22 cellular contexts compared by ENCODE assay signal in genomic region chr18:9177466-9177865, GRCh38.
"Had no signal": no experiment of that assay in that cellular context is flagged by ENCODE, and none has a peak within 500 bp of the region (broad histone marks: within the 10 kb centered on the region; RNA-seq: fewer than 3 reads in every experiment).

No MANE protein-coding gene starts in this region.

- H3K27me3 Mint-ChIP-seq: naive B cell, type B pancreatic cell had no signal

- H3K27ac ChIP-seq: adrenal gland, breast epithelium, epithelial cell of prostate, skin epidermis, stomach had no signal

- H3K27me3 ChIP-seq: adrenal gland, breast epithelium, stomach had no signal

- ATAC-seq: mucosa of descending colon had no signal

- H3K9me3 Mint-ChIP-seq: activated T-helper 2 cell treated with anti-CD3 and anti-CD28 coated beads, Interferon-gamma antibody, Interleukin-2, Interleukin-4, amounts not matched to agents 10 μg/mL and 5 μg/mL and 100 μg/mL, durations not matched to agents 14 hours and 24 hours and 36 hours; naive B cell; neural crest cell; type B pancreatic cell had no signal

- H3K27ac Mint-ChIP-seq: activated T-helper 2 cell treated with anti-CD3 and anti-CD28 coated beads, Interferon-gamma antibody, Interleukin-2, Interleukin-4, amounts not matched to agents 10 μg/mL and 5 μg/mL and 100 μg/mL, durations not matched to agents 14 hours and 24 hours and 36 hours; type B pancreatic cell had no signal

- H3K9me3 ChIP-seq: adrenal gland, breast epithelium, mucosa of descending colon, stomach had no signal

- H3K4me3 ChIP-seq: adrenal gland, breast epithelium, mucosa of descending colon, skin epidermis, stomach had no signal

- H3K36me3 ChIP-seq: adrenal gland, breast epithelium had no signal

- H3K4me3 Mint-ChIP-seq: naive B cell, neural crest cell, type B pancreatic cell had no signal

- DNase-seq: activated CD4-positive, alpha-beta T cell treated with anti-CD3 and anti-CD28 coated beads for 1 hour; activated CD8-positive, alpha-beta memory T cell treated with anti-CD3 and anti-CD28 coated beads for 24 hours; activated CD8-positive, alpha-beta memory T cell treated with anti-CD3 and anti-CD28 coated beads, Interleukin-2, amount 50 U/mL, for 48 hours; activated naive CD4-positive, alpha-beta T cell treated with Interleukin-2 at 50 U/mL for 16 hours; adrenal gland; dermis blood vessel endothelial cell; effector memory CD4-positive, alpha-beta T cell; foreskin fibroblast; kidney; mesenchymal stem cell; mucosa of descending colon; naive B cell; SIG-M5; stimulated activated CD4-positive, alpha-beta T cell treated with anti-CD3 and anti-CD28 coated beads, Interleukin-15, amount 100 ng/mL, for 24 hours; stimulated activated CD4-positive, alpha-beta T cell treated with anti-CD3 and anti-CD28 coated beads, Interleukin-2, amount 100 ng/mL, for 48 hours; stomach had no signal
